Comparison of ENCODE assay signal across 14 cellular contexts in genomic region chr22:22756109-22756508, GRCh38.
"Had no signal": no experiment of that assay in that cellular context is flagged by ENCODE, and none has a peak within 500 bp of the region (broad histone marks: within the 10 kb centered on the region; RNA-seq: fewer than 3 reads in every experiment).

No MANE protein-coding gene starts in this region.

- H3K4me3 ChIP-seq: dorsolateral prefrontal cortex, stomach, thoracic aorta had no signal

- H3K36me3 Mint-ChIP-seq: WTC11 had no signal

- H3K9me3 ChIP-seq: stomach, thoracic aorta had no signal

- H3K27ac Mint-ChIP-seq: activated CD4-positive, alpha-beta T cell treated with anti-CD3 and anti-CD28 coated beads, Interleukin-2, amount 10 ng/mL, durations not matched to agents 24 days and 14 days; activated naive CD4-positive, alpha-beta T cell treated with anti-CD3 and anti-CD28 coated beads for 36 hours; activated T-helper 17 cell treated with anti-CD3 and anti-CD28 coated beads, Interleukin-2, amount 50 U/mL, for 72 hours; WTC11 had no signal

- H3K9me3 Mint-ChIP-seq: activated CD4-positive, alpha-beta T cell treated with anti-CD3 and anti-CD28 coated beads, Interleukin-2, amount 10 ng/mL, durations not matched to agents 24 days and 14 days; activated naive CD4-positive, alpha-beta T cell treated with anti-CD3 and anti-CD28 coated beads for 36 hours; activated naive CD8-positive, alpha-beta T cell treated with anti-CD3 and anti-CD28 coated beads, Interleukin-2, amount 50 U/mL, for 24 hours; activated T-helper 17 cell treated with anti-CD3 and anti-CD28 coated beads, Interleukin-2, amount 50 U/mL, for 72 hours; WTC11 had no signal

- DNase-seq: activated CD4-positive, alpha-beta T cell treated with anti-CD3 and anti-CD28 coated beads, Interleukin-2, amount 10 ng/mL, durations not matched to agents 24 days and 14 days; activated naive CD4-positive, alpha-beta T cell treated with anti-CD3 and anti-CD28 coated beads for 36 hours; activated naive CD8-positive, alpha-beta T cell treated with anti-CD3 and anti-CD28 coated beads, Interleukin-2, amount 50 U/mL, for 24 hours; glutamatergic neuron; hypothalamus; kidney glomerular epithelial cell; left ventricle myocardium superior; mesendoderm; stomach had no signal

- H3K27me3 Mint-ChIP-seq: activated naive CD8-positive, alpha-beta T cell treated with anti-CD3 and anti-CD28 coated beads, Interleukin-2, amount 50 U/mL, for 24 hours; activated T-helper 17 cell treated with anti-CD3 and anti-CD28 coated beads, Interleukin-2, amount 50 U/mL, for 72 hours had no signal

- H3K36me3 ChIP-seq: stomach, thoracic aorta had no signal

- H3K4me1 ChIP-seq: stomach had no signal

- H3K4me3 Mint-ChIP-seq: activated CD4-positive, alpha-beta T cell treated with anti-CD3 and anti-CD28 coated beads, Interleukin-2, amount 10 ng/mL, durations not matched to agents 24 days and 14 days; activated naive CD4-positive, alpha-beta T cell treated with anti-CD3 and anti-CD28 coated beads for 36 hours; activated naive CD8-positive, alpha-beta T cell treated with anti-CD3 and anti-CD28 coated beads, Interleukin-2, amount 50 U/mL, for 24 hours; activated T-helper 17 cell treated with anti-CD3 and anti-CD28 coated beads, Interleukin-2, amount 50 U/mL, for 72 hours; WTC11 had no signal

- ATAC-seq: activated naive CD8-positive, alpha-beta T cell treated with anti-CD3 and anti-CD28 coated beads, Interleukin-2, amount 50 U/mL, for 24 hours; activated T-helper 17 cell treated with anti-CD3 and anti-CD28 coated beads, Interleukin-2, amount 50 U/mL, for 72 hours; left ventricle myocardium superior; sciatic nerve; WTC11 had no signal

- H3K4me1 Mint-ChIP-seq: WTC11 had no signal

- H3K27ac ChIP-seq: dorsolateral prefrontal cortex, stomach, thoracic aorta had no signal
